ENCODE assay signal across 9 cellular contexts in genomic region chr7:30224511-30225031, GRCh38. TPM values are rescaled to one million over a fixed set of nuclear protein-coding genes. Genes with fewer than 3 reads are reported as not detected.
DNase-seq lines count a peak whose midpoint lies in the region; ATAC-seq and TF ChIP-seq lines count a peak whose summit lies in the region.
"Had no signal": no experiment of that assay in that cellular context is flagged by ENCODE, and none has a peak within 500 bp of the region (broad histone marks: within the 10 kb centered on the region; RNA-seq: fewer than 3 reads in every experiment).

No MANE protein-coding gene starts in this region.

- no peaks in the 10 kb centered on the region for H3K36me3 Mint-ChIP-seq in T-helper 17 cell (ENCODE audit: low read depth)
- H3K36me3 Mint-ChIP-seq in activated naive CD4-positive, alpha-beta T cell treated with anti-CD3 and anti-CD28 coated beads, Interleukin-2, amount 10 ng/mL, durations not matched to agents 7 days and 5 days: no peaks in the 10 kb centered on the region

- peaks cover 28% of the 10 kb centered on the region for H3K4me1 ChIP-seq in lower lobe of right lung

- H3K27me3 Mint-ChIP-seq in T-helper 17 cell: no peaks in the 10 kb centered on the region
- H3K27me3 Mint-ChIP-seq in activated naive CD4-positive, alpha-beta T cell treated with anti-CD3 and anti-CD28 coated beads, Interleukin-2, amount 10 ng/mL, durations not matched to agents 7 days and 5 days: peaks cover 7% of the 10 kb centered on the region
- H3K27me3 Mint-ChIP-seq: stimulated activated naive CD8-positive, alpha-beta T cell treated with anti-CD3 and anti-CD28 coated beads, Interleukin-15, Interleukin-2, amounts not matched to agents 100 ng/mL and 50 ng/mL, for 24 hours had no signal

- CTCF ChIA-PET in activated naive CD4-positive, alpha-beta T cell treated with anti-CD3 and anti-CD28 coated beads, Interleukin-2, amount 10 ng/mL, durations not matched to agents 7 days and 5 days (lab: Charles Lee): no interaction called here

- no peaks in the 10 kb centered on the region for H3K36me3 ChIP-seq in lower lobe of right lung

- no peaks in the 10 kb centered on the region for H3K4me1 Mint-ChIP-seq in T-helper 17 cell
- H3K4me1 Mint-ChIP-seq in activated naive CD4-positive, alpha-beta T cell treated with anti-CD3 and anti-CD28 coated beads, Interleukin-2, amount 10 ng/mL, durations not matched to agents 7 days and 5 days: no peaks in the 10 kb centered on the region

- ATAC-seq in HG02938 (IDR thresholded peaks at IDR 0.05; ENCODE audit: unreplicated experiment) (peak; percentile 65), T-helper 17 cell (peak; percentile 28), lower lobe of right lung (peak; percentile 71 to 86)

- no peaks in the 10 kb centered on the region for H3K9me3 Mint-ChIP-seq in activated naive CD4-positive, alpha-beta T cell treated with anti-CD3 and anti-CD28 coated beads, Interleukin-2, amount 10 ng/mL, durations not matched to agents 7 days and 5 days

- H3K27me3 ChIP-seq in lower lobe of right lung (ENCODE audit: low read depth): no peaks in the 10 kb centered on the region

- intact Hi-C loops in lower lobe of right lung (cut with DNase I): no loop called here

- no peaks in the 10 kb centered on the region for H3K9me3 ChIP-seq in T-helper 17 cell (ENCODE audit: control insufficient read depth, low read length, poor library complexity, severe bottlenecking)
- H3K9me3 ChIP-seq in lower lobe of right lung: no peaks in the 10 kb centered on the region

- peak; percentile 72 for DNase-seq in EH (ENCODE audit: low read depth)
- no peak for DNase-seq in T-helper 17 cell
- peak; percentile 52 for DNase-seq in lower lobe of right lung
- DNase-seq in NCI-H1417 (lab: John Stamatoyannopoulos, UW): no peak
- DNase-seq in occipital lobe (lab: John Stamatoyannopoulos, UW): no peak
- DNase-seq in activated CD8-positive, alpha-beta memory T cell treated with anti-CD3 and anti-CD28 coated beads for 24 hours: no peak
- DNase-seq in activated naive CD4-positive, alpha-beta T cell treated with anti-CD3 and anti-CD28 coated beads, Interleukin-2, amount 10 ng/mL, durations not matched to agents 7 days and 5 days: no peak

- no peak for TF ChIP-seq CTCF in lower lobe of right lung (IDR thresholded peaks at IDR 0.05)

- no peak overlapping the region for H3K4me3 ChIP-seq in lower lobe of right lung

- no peak overlapping the region for H3K4me3 Mint-ChIP-seq in T-helper 17 cell
- H3K4me3 Mint-ChIP-seq in activated naive CD4-positive, alpha-beta T cell treated with anti-CD3 and anti-CD28 coated beads, Interleukin-2, amount 10 ng/mL, durations not matched to agents 7 days and 5 days: no peak overlapping the region
- H3K4me3 Mint-ChIP-seq: stimulated activated naive CD8-positive, alpha-beta T cell treated with anti-CD3 and anti-CD28 coated beads, Interleukin-15, Interleukin-2, amounts not matched to agents 100 ng/mL and 50 ng/mL, for 24 hours had no signal

- no peak overlapping the region for H3K27ac Mint-ChIP-seq in T-helper 17 cell
- no peak overlapping the region for H3K27ac Mint-ChIP-seq in activated naive CD4-positive, alpha-beta T cell treated with anti-CD3 and anti-CD28 coated beads, Interleukin-2, amount 10 ng/mL, durations not matched to agents 7 days and 5 days

- H3K27ac ChIP-seq in lower lobe of right lung: peak overlapping the region; percentile 76

RNA-seq across cellular contexts. Expression of gene ZNRF2, which starts 59.8 kb away (rescaled TPM):
- total RNA-seq in T-helper 17 cell: 10 to 100 TPM; 26.8 to 31.6 TPM
- total RNA-seq in lower lobe of right lung: 26.6 TPM
- 76.6 TPM for total RNA-seq in occipital lobe

Comparison
In these comparisons a context has a peak if more than half of its experiments do, and no peak if none do; other contexts are left out.
1. DNase-seq: peak in EH (single experiment) and lower lobe of right lung (single experiment); none in T-helper 17 cell (0 of 3), NCI-H1417 (0 of 3), occipital lobe (single experiment), activated CD8-positive, alpha-beta memory T cell treated with anti-CD3 and anti-CD28 coated beads for 24 hours (single experiment) and activated naive CD4-positive, alpha-beta T cell treated with anti-CD3 and anti-CD28 coated beads, Interleukin-2, amount 10 ng/mL, durations not matched to agents 7 days and 5 days (single experiment).
2. ATAC-seq: peak in every context shown above with its lines; median percentile 78 in lower lobe of right lung; 65 in HG02938; 28 in T-helper 17 cell.